ENCODE assay signal across 8 cellular contexts in the genomic region with DNA sequence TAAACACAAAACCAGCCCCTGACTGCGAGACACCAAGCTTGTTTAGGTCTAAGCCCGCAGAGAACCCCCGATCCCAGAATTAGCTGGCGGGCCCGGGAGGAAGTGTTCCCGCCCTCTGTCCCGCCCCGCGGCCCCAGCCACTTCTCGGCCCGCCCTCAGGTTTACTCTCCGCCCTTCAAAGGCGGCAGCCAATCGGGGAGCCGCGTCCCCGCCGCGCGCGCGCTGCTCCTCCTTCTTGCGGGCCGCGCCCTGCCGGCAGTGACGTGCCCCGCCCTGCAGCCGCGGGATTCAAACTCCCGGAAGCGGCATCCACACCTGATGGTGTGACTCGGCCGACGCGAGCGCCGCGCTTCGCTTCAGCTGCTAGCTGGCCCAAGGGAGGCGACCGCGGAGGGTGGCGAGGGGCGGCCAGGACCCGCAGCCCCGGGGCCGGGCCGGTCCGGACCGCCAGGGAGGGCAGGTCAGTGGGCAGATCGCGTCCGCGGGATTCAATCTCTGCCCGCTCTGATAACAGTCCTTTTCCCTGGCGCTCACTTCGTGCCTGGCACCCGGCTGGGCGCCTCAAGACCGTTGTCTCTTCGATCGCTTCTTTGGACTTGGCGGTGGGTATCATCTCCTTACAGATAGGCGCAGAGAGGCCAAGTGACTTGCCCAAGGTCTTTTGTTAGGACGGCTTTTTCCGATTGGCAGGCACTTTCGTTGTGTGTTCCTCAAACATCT. TPM values are rescaled to one million over a fixed set of nuclear protein-coding genes. Genes with fewer than 3 reads are reported as not detected.
DNase-seq lines count a peak whose midpoint lies in the region; ATAC-seq lines count a peak whose summit lies in the region.

CEP55 (plus strand) TSS at position 291 of the 720 bp plus-strand sequence. CDS start 3,440 bp downstream, outside the sequence.

- H3K4me3 ChIP-seq in mucosa of rectum (ENCODE audit: low read length in 2 of 2) = peak within 1 kb of the TSS; percentile 82 to 93

- peak within 1 kb of the TSS; percentile 64 for H3K27ac ChIP-seq in epithelial cell of prostate
- H3K27ac ChIP-seq in mucosa of rectum (ENCODE audit: low read depth in 2 of 2, low read length in 2 of 2) = peak within 1 kb of the TSS in 1 of 2 donors; percentile 32

- H3K36me3 Mint-ChIP-seq in IgD-negative memory B cell = no peaks in the 10 kb centered on the region

- no peaks in the 10 kb centered on the region for H3K27me3 ChIP-seq in mucosa of rectum (ENCODE audit: control insufficient read depth in 2 of 2, insufficient read depth in 2 of 2, low read length in 2 of 2)

- H3K4me3 Mint-ChIP-seq in IgD-negative memory B cell = peak within 1 kb of the TSS; percentile 85 to 97 (median 92)

- H3K4me1 Mint-ChIP-seq in IgD-negative memory B cell = peaks cover 11 to 23% (median 12%) of the 10 kb centered on the region in 3 donors

- H3K4me1 ChIP-seq in mucosa of rectum (ENCODE audit: control insufficient read depth in 2 of 2, insufficient read depth in 2 of 2, low read length in 2 of 2) = peaks cover 4 to 8% of the 10 kb centered on the region in 2 donors

- no peaks in the 10 kb centered on the region for H3K9me3 Mint-ChIP-seq in IgD-negative memory B cell

- peak; percentile 98 for ATAC-seq in GM21529 (IDR thresholded peaks at IDR 0.05; ENCODE audit: unreplicated experiment)

- no peaks in the 10 kb centered on the region for H3K9me3 ChIP-seq in mucosa of rectum (ENCODE audit: control insufficient read depth in 2 of 2, low read length in 2 of 2)

- H3K27me3 Mint-ChIP-seq in IgD-negative memory B cell = no peaks in the 10 kb centered on the region

- peak within 1 kb of the TSS in 2 of 3 donors; percentile 66 to 91 for H3K27ac Mint-ChIP-seq in IgD-negative memory B cell

- peak within 1 kb of the TSS; percentile 53 to 63 for H3K9ac ChIP-seq in mucosa of rectum (ENCODE audit: low read depth in 1 of 2, low read length in 2 of 2)

- DNase-seq in DMS 273 treated with DMSO at 0.1 percent for 48 hours (lab: John Stamatoyannopoulos, UW) (peak; percentile 45), OCI-M1 (lab: John Stamatoyannopoulos, UW) (peak; percentile 97), activated T-cell treated with anti-CD3 and anti-CD28 coated beads for 1 hour (ENCODE audit: low read depth) (peak; percentile 92), epithelial cell of prostate (ENCODE audit: low read depth, low spot score) (peak; percentile 74)
- DNase-seq in stimulated activated CD8-positive, alpha-beta memory T cell treated with anti-CD3 and anti-CD28 coated beads, Interleukin-4, amount 100 ng/mL, for 4 hours (ENCODE audit: low read depth in 2 of 2, low spot score in 1 of 2) = peak; percentile 85 to 90

- no peaks in the 10 kb centered on the region for H3K36me3 ChIP-seq in mucosa of rectum (ENCODE audit: control insufficient read depth in 2 of 2, insufficient read depth in 2 of 2, low read length in 2 of 2)

RNA-seq across cellular contexts. Expression of gene CEP55, which starts in this region (rescaled TPM):
- polyA plus RNA-seq in IgD-negative memory B cell = 0.53 TPM

Comparison
In these comparisons a context has a peak if more than half of its experiments do, and no peak if none do; other contexts are left out.
1. DNase-seq: peak in every context shown above with its lines; median percentile 97 in OCI-M1; 92 in activated T-cell treated with anti-CD3 and anti-CD28 coated beads for 1 hour; 88 in stimulated activated CD8-positive, alpha-beta memory T cell treated with anti-CD3 and anti-CD28 coated beads, Interleukin-4, amount 100 ng/mL, for 4 hours; 74 in epithelial cell of prostate; 45 in DMS 273 treated with DMSO at 0.1 percent for 48 hours.